Comparison of ENCODE assay signal across 24 cellular contexts in the genomic region with DNA sequence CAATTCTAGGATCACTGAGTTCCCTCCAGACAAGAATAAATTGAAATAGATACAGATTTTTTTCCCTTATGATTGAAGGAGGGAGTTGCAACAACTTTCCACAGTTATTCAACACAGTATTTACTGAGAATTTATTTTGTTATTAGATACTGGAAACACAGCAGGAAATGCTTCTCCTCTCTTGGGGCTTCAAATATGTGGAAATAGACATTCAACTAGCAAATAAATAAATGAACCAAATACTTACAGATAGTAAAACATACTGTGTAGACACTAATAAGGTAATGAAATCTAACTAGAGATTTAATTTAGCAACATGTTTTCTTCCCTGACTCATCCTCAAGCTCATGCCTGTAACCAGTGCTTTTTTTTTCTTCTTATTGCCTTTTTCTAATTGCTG.
DNase-seq lines count a peak whose midpoint lies in the region; ATAC-seq, FAIRE-seq and TF ChIP-seq lines count a peak whose summit lies in the region.
"Had no signal": no experiment of that assay in that cellular context is flagged by ENCODE, and none has a peak within 500 bp of the region (broad histone marks: within the 10 kb centered on the region; RNA-seq: fewer than 3 reads in every experiment).

No MANE protein-coding gene starts in this region.

- H3K27ac ChIP-seq in GM12878 (ENCODE audit: control insufficient read depth, insufficient read depth) (no peak overlapping the region), ascending aorta (no peak overlapping the region)
- H3K27ac ChIP-seq: A549, BLaER1, C4-2B, GM23248 had no signal

- no peak for TF ChIP-seq POLR2A in GM12878 (IDR thresholded peaks at IDR 0.05; ENCODE audit: low read depth, low read length)

- H3K4me3 ChIP-seq in GM12878: no peak overlapping the region
- H3K4me3 ChIP-seq in fibroblast of villous mesenchyme (ENCODE audit: low read depth, low read length): no peak overlapping the region
- no peak overlapping the region for H3K4me3 ChIP-seq in ascending aorta
- H3K4me3 ChIP-seq: A549, BLaER1, GM23248 had no signal

- H3K4me2 ChIP-seq in GM12878 (ENCODE audit: control insufficient read depth, insufficient read depth): no peak overlapping the region
- H3K4me2 ChIP-seq: A549, BLaER1 had no signal

- in situ Hi-C loops in GM12878 (cut with MboI): no loop called here

- no TSS peak for BruUV-seq in GM12878 (replicated peaks; lab: Mats Ljungman, UMichigan)

- H4K20me1 ChIP-seq in GM12878 (ENCODE audit: control insufficient read depth, insufficient read depth): no peaks in the 10 kb centered on the region
- H4K20me1 ChIP-seq: BLaER1 had no signal

- TF ChIP-seq CTCF in GM12878 (IDR thresholded peaks at IDR 0.05 in 2 of 3, conservative IDR thresholded peaks at IDR 0.05 in 1 of 3; ENCODE audit: control insufficient read depth in 2 of 3, extremely low read depth in 1 of 3, insufficient read depth in 1 of 3, low read depth in 3 of 3, low read length in 3 of 3) (no peak), fibroblast of villous mesenchyme (IDR thresholded peaks at IDR 0.05; ENCODE audit: insufficient read depth, low read depth, low read length) (no peak), ascending aorta (IDR thresholded peaks at IDR 0.05) (no peak)

- no peaks in the 10 kb centered on the region for H3K79me2 ChIP-seq in GM12878 (ENCODE audit: control insufficient read depth, insufficient read depth, low read length)

- H3K9ac ChIP-seq in GM12878 (ENCODE audit: control insufficient read depth, insufficient read depth, low read length): no peak overlapping the region
- H3K9ac ChIP-seq: BLaER1, GM23248 had no signal

- no peak for TF ChIP-seq EP300 in GM12878 (IDR thresholded peaks at IDR 0.05; ENCODE audit: borderline replicate concordance in 1 of 2, control insufficient read depth in 1 of 2, low read depth in 2 of 2, low read length in 2 of 2)

- FAIRE-seq in GM12878 (lab: Jason Lieb, UNC): peak; percentile 47
- FAIRE-seq: A549, D721Med, GM19239, H1 had no signal

- no peaks in the 10 kb centered on the region for H3K4me1 ChIP-seq in GM12878 (ENCODE audit: control insufficient read depth, insufficient read depth, low read length)
- peaks cover 0 to 12% of the 10 kb centered on the region in 2 donors for H3K4me1 ChIP-seq in ascending aorta
- H3K4me1 ChIP-seq: A549, BLaER1 had no signal

- H3K36me3 ChIP-seq in GM12878 (ENCODE audit: control insufficient read depth in 2 of 2, insufficient read depth in 2 of 2, low read length in 1 of 2) (no peaks in the 10 kb centered on the region), ascending aorta (no peaks in the 10 kb centered on the region)
- H3K36me3 ChIP-seq: BLaER1 had no signal

- no peaks in the 10 kb centered on the region for H3K9me3 ChIP-seq in GM12878 (replicated peaks; ENCODE audit: control insufficient read depth, insufficient read depth, low read length)
- no peaks in the 10 kb centered on the region for H3K9me3 ChIP-seq in ascending aorta
- H3K9me3 ChIP-seq: A549, BLaER1 had no signal

- H2AFZ ChIP-seq in GM12878 (ENCODE audit: control insufficient read depth, low read depth, low read length): no peak overlapping the region
- H2AFZ ChIP-seq: GM23248 had no signal

- CTCF ChIA-PET in GM12878 (lab: Yijun Ruan, JAX): no interaction called here

- RAD21 ChIA-PET in GM12878 (lab: Charles Lee; ENCODE audit: unreplicated experiment): no interaction called here

- SMC1A ChIA-PET in GM12878 (lab: Charles Lee; ENCODE audit: uncharacterized antibody, unreplicated experiment): no interaction called here

- POLR2A ChIA-PET in GM12878 (lab: Charles Lee): no interaction called here

- ATAC-seq in GM12878: no peak
- ATAC-seq in GM21360 (IDR thresholded peaks at IDR 0.05; ENCODE audit: unreplicated experiment): no peak
- ATAC-seq: A549; CD8-positive, alpha-beta T cell had no signal

- intact Hi-C loops in GM12878 (cut with micrococcal nuclease; ENCODE audit: unreplicated experiment) (no loop called here), ascending aorta (cut with DNase I) (no loop called here)

- H3K27me3 ChIP-seq in GM12878 (replicated peaks in 1 of 2; ENCODE audit: control insufficient read depth in 2 of 2, insufficient read depth in 2 of 2, low read length in 1 of 2): no peaks in the 10 kb centered on the region; a peak in 1 of 4 replicates
- no peaks in the 10 kb centered on the region for H3K27me3 ChIP-seq in ascending aorta
- H3K27me3 ChIP-seq: BLaER1 had no signal

- TF ChIP-seq RAD21 in GM12878 (IDR thresholded peaks at IDR 0.05; ENCODE audit: insufficient read depth, low read depth, low read length): no peak

- DNase-seq in AG08395 (ENCODE audit: low spot score) (peak; percentile 13), EH (ENCODE audit: low read depth) (peak; percentile 23), GM12878 (ENCODE audit: low read depth, low spot score) (no peak), fibroblast of villous mesenchyme (ENCODE audit: low read depth) (peak; percentile 41), COLO829 (ENCODE audit: low spot score) (no peak), cortex of kidney (lab: John Stamatoyannopoulos, UW) (no peak), ascending aorta (ENCODE audit: low spot score in 2 of 2) (no peak)
- DNase-seq: 8988T; ACHN; CD4-positive, CD25-positive, alpha-beta regulatory T cell; CD8-positive, alpha-beta T cell; DMS 273 treated with DMSO at 0.1 percent for 48 hours; DMS79; GF-D8; GM23248; H7; HCEC 1CT had no signal

TF ChIP-seq in GM12878, 131 proteins besides CTCF, POLR2A, EP300 and RAD21:
- TF ChIP-seq BACH1 (IDR thresholded peaks at IDR 0.05; ENCODE audit: borderline replicate concordance) (no peak), ASH2L (IDR thresholded peaks at IDR 0.05; ENCODE audit: borderline replicate concordance, low read depth) (no peak), TCF7 (IDR thresholded peaks at IDR 0.05; ENCODE audit: borderline replicate concordance) (no peak), FOS (IDR thresholded peaks at IDR 0.05; ENCODE audit: borderline replicate concordance, extremely low read depth, insufficient read length) (no peak), BHLHE40 (IDR thresholded peaks at IDR 0.05; ENCODE audit: borderline replicate concordance in 1 of 2, low read depth in 2 of 2, low read length in 1 of 2) (no peak), TARDBP (IDR thresholded peaks at IDR 0.05; ENCODE audit: borderline replicate concordance) (no peak), RELA (IDR thresholded peaks at IDR 0.05; ENCODE audit: borderline replicate concordance, partially characterized antibody) (no peak), SREBF2 (IDR thresholded peaks at IDR 0.05; ENCODE audit: low read length) (no peak), MYC (IDR thresholded peaks at IDR 0.05; ENCODE audit: insufficient read depth, insufficient read length, insufficient replicate concordance, low read length, severe bottlenecking) (no peak), MTA2 (IDR thresholded peaks at IDR 0.05; ENCODE audit: low read depth) (no peak), PML (IDR thresholded peaks at IDR 0.05; ENCODE audit: low read length) (no peak), TAF1 (IDR thresholded peaks at IDR 0.05; ENCODE audit: borderline replicate concordance, low read depth, low read length) (no peak), CBX3 (IDR thresholded peaks at IDR 0.05; ENCODE audit: borderline replicate concordance, low read depth) (no peak), SUPT20H (IDR thresholded peaks at IDR 0.05; ENCODE audit: borderline replicate concordance, control insufficient read depth, low read depth, low read length) (no peak), YBX1 (IDR thresholded peaks at IDR 0.05) (no peak)
- TF ChIP-seq, protein P1, sequence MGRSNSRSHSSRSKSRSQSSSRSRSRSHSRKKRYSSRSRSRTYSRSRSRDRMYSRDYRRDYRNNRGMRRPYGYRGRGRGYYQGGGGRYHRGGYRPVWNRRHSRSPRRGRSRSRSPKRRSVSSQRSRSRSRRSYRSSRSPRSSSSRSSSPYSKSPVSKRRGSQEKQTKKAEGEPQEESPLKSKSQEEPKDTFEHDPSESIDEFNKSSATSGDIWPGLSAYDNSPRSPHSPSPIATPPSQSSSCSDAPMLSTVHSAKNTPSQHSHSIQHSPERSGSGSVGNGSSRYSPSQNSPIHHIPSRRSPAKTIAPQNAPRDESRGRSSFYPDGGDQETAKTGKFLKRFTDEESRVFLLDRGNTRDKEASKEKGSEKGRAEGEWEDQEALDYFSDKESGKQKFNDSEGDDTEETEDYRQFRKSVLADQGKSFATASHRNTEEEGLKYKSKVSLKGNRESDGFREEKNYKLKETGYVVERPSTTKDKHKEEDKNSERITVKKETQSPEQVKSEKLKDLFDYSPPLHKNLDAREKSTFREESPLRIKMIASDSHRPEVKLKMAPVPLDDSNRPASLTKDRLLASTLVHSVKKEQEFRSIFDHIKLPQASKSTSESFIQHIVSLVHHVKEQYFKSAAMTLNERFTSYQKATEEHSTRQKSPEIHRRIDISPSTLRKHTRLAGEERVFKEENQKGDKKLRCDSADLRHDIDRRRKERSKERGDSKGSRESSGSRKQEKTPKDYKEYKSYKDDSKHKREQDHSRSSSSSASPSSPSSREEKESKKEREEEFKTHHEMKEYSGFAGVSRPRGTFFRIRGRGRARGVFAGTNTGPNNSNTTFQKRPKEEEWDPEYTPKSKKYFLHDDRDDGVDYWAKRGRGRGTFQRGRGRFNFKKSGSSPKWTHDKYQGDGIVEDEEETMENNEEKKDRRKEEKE (IDR thresholded peaks at IDR 0.05): no peak
- TF ChIP-seq, protein P2, sequence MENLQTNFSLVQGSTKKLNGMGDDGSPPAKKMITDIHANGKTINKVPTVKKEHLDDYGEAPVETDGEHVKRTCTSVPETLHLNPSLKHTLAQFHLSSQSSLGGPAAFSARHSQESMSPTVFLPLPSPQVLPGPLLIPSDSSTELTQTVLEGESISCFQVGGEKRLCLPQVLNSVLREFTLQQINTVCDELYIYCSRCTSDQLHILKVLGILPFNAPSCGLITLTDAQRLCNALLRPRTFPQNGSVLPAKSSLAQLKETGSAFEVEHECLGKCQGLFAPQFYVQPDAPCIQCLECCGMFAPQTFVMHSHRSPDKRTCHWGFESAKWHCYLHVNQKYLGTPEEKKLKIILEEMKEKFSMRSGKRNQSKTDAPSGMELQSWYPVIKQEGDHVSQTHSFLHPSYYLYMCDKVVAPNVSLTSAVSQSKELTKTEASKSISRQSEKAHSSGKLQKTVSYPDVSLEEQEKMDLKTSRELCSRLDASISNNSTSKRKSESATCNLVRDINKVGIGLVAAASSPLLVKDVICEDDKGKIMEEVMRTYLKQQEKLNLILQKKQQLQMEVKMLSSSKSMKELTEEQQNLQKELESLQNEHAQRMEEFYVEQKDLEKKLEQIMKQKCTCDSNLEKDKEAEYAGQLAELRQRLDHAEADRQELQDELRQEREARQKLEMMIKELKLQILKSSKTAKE (IDR thresholded peaks at IDR 0.05; ENCODE audit: low read depth, poor library complexity, severe bottlenecking): no peak

Comparison
In these comparisons a context has a peak if more than half of its experiments do, and no peak if none do; other contexts are left out.
1. DNase-seq: peak in AG08395 (single experiment), EH (single experiment) and fibroblast of villous mesenchyme (single experiment); none in GM12878 (single experiment), COLO829 (single experiment), cortex of kidney (single experiment) and ascending aorta (0 of 2).